In genomic region chr5:60843693-60844428, GRCh38 we compare ENCODE assay signal across 8 cellular contexts. TPM values are rescaled to one million over a fixed set of nuclear protein-coding genes. Genes with fewer than 3 reads are reported as not detected.
DNase-seq lines count a peak whose midpoint lies in the region; ATAC-seq, FAIRE-seq and TF ChIP-seq lines count a peak whose summit lies in the region.

ELOVL7 (minus strand) TSS chr5:60844269; CDS start chr5:60787397, 56,872 bp downstream.

- peaks cover 38 to 45% of the 10 kb centered on the region in 2 donors for H3K27me3 Mint-ChIP-seq in CD4-positive, alpha-beta memory T cell

- POLR2A ChIA-PET in CD4-positive, alpha-beta memory T cell (lab: Charles Lee; ENCODE audit: partially characterized antibody), result no interaction called here

- H3K27ac ChIP-seq in CD4-positive, alpha-beta memory T cell (ENCODE audit: low read depth, low read length), result no peak within 1 kb of the TSS
- peak within 1 kb of the TSS in 3 of 4 donors; percentile 26 to 75 (median 54) for H3K27ac ChIP-seq in gastroesophageal sphincter
- H3K27ac ChIP-seq in neutrophil, result no peak within 1 kb of the TSS
- H3K27ac ChIP-seq in upper lobe of right lung, result no peak within 1 kb of the TSS

- H3K9me3 Mint-ChIP-seq in CD4-positive, alpha-beta memory T cell, result no peaks in the 10 kb centered on the region

- no peaks in the 10 kb centered on the region for H3K9me3 ChIP-seq in CD4-positive, alpha-beta memory T cell (ENCODE audit: control insufficient read depth in 1 of 2, low read length in 2 of 2)
- H3K9me3 ChIP-seq in gastroesophageal sphincter, result no peaks in the 10 kb centered on the region
- H3K9me3 ChIP-seq in neutrophil, result no peaks in the 10 kb centered on the region
- H3K9me3 ChIP-seq in upper lobe of right lung, result no peaks in the 10 kb centered on the region

- no peaks in the 10 kb centered on the region for H3K36me3 Mint-ChIP-seq in CD4-positive, alpha-beta memory T cell

- H3K4me1 Mint-ChIP-seq in CD4-positive, alpha-beta memory T cell, result peaks cover 3 to 25% (median 12%) of the 10 kb centered on the region in 4 donors

- no peaks in the 10 kb centered on the region for H3K36me3 ChIP-seq in CD4-positive, alpha-beta memory T cell (ENCODE audit: insufficient read depth, low read length)
- H3K36me3 ChIP-seq in gastroesophageal sphincter (no peaks in the 10 kb centered on the region), neutrophil (no peaks in the 10 kb centered on the region), upper lobe of right lung (no peaks in the 10 kb centered on the region)

- H3K27ac Mint-ChIP-seq in CD4-positive, alpha-beta memory T cell, result no peak within 1 kb of the TSS

- intact Hi-C loops in CD4-positive, alpha-beta memory T cell (cut with micrococcal nuclease), result no loop called here
- intact Hi-C loops in upper lobe of right lung (cut with DNase I), result no loop called here

- H3K4me1 ChIP-seq in CD4-positive, alpha-beta memory T cell (ENCODE audit: insufficient read depth, low read length), result peaks cover 8% of the 10 kb centered on the region
- H3K4me1 ChIP-seq in gastroesophageal sphincter (peaks cover 0 to 17% (median 11%) of the 10 kb centered on the region in 3 donors), neutrophil (ENCODE audit: control insufficient read depth in 1 of 2, insufficient read depth in 1 of 2, low read depth in 1 of 2, low read length in 1 of 2) (peaks cover 11 to 14% of the 10 kb centered on the region in 2 experiments), upper lobe of right lung (peaks cover 8% of the 10 kb centered on the region)

- TF ChIP-seq POLR2A in gastroesophageal sphincter (IDR thresholded peaks at IDR 0.05), result no peak

- H3K4me3 Mint-ChIP-seq in CD4-positive, alpha-beta memory T cell, result peak within 1 kb of the TSS; percentile 44 to 79 (median 74)

- CTCF ChIA-PET in CD4-positive, alpha-beta memory T cell (lab: Charles Lee; ENCODE audit: partially characterized antibody), result no interaction called here

- no peak within 1 kb of the TSS for H3K4me3 ChIP-seq in CD4-positive, alpha-beta memory T cell (ENCODE audit: low read length in 2 of 2)
- H3K4me3 ChIP-seq in gastroesophageal sphincter (peak within 1 kb of the TSS; percentile 46 to 74), neutrophil (ENCODE audit: low read depth in 1 of 2, low read length in 1 of 2) (peak within 1 kb of the TSS; percentile 29 to 56), upper lobe of right lung (peak within 1 kb of the TSS; percentile 62)

- TF ChIP-seq CTCF in gastroesophageal sphincter (IDR thresholded peaks at IDR 0.05), result peak in 1 of 4 experiments; percentile 34
- no peak for TF ChIP-seq CTCF in neutrophil (IDR thresholded peaks at IDR 0.05)
- TF ChIP-seq CTCF in upper lobe of right lung (IDR thresholded peaks at IDR 0.05), result peak; percentile 16

- H3K27me3 ChIP-seq in CD4-positive, alpha-beta memory T cell (ENCODE audit: insufficient read depth, low read length), result peaks cover 4% of the 10 kb centered on the region
- H3K27me3 ChIP-seq in gastroesophageal sphincter (peaks cover 40% of the 10 kb centered on the region), neutrophil (peaks cover 84% of the 10 kb centered on the region), upper lobe of right lung (peaks cover 30% of the 10 kb centered on the region)

- 0% methylated on average over 3 of the region's 98 CpGs; no CpG with 5 or more reads in 1 of the 2 donors for WGBS in gastroesophageal sphincter (ENCODE audit: low coverage in 1 of 2), 2 donors

- peak in 2 of 5 donors; percentile 1 to 4 for DNase-seq in CD4-positive, alpha-beta memory T cell
- DNase-seq in GM19239 (ENCODE audit: insufficient read length, low spot score) (peak; percentile 67), NCI-H524 treated with DMSO at 0.1 percent for 48 hours (lab: John Stamatoyannopoulos, UW) (peak; percentile 16), upper lobe of right lung (peak; percentile 92)
- peak; percentile 22 for DNase-seq in activated T-cell treated with anti-CD3 and anti-CD28 coated beads, Interleukin-2, amount 50 U/mL, for 1 hour

- TF ChIP-seq EP300 in gastroesophageal sphincter (IDR thresholded peaks at IDR 0.05), result no peak

- ATAC-seq in HG03196 (IDR thresholded peaks at IDR 0.05; ENCODE audit: unreplicated experiment), result peak; percentile 93
- ATAC-seq in gastroesophageal sphincter, result peak; percentile 52
- ATAC-seq in upper lobe of right lung, result peak; percentile 98

- no peak for FAIRE-seq in GM19239 (lab: Jason Lieb, UNC)

RNA-seq across cellular contexts. Expression of gene ELOVL7, which starts in this region (rescaled TPM):
- not detected for total RNA-seq in CD4-positive, alpha-beta memory T cell
- polyA plus RNA-seq in CD4-positive, alpha-beta memory T cell, result not detected
- total RNA-seq in gastroesophageal sphincter (10 to 100 TPM in 1 of 4 donors, 1 to 10 TPM in 3; 2.4 to 13.1 (median 4.4) TPM), upper lobe of right lung (8.2 TPM)

Comparison
In these comparisons a context has a peak if more than half of its experiments do, and no peak if none do; other contexts are left out.
1. H3K27ac ChIP-seq: peak in gastroesophageal sphincter (3 of 4); none in CD4-positive, alpha-beta memory T cell (single experiment), neutrophil (single experiment) and upper lobe of right lung (single experiment).
2. H3K4me3 ChIP-seq: peak in gastroesophageal sphincter (2 of 2), neutrophil (2 of 2) and upper lobe of right lung (single experiment); none in CD4-positive, alpha-beta memory T cell (0 of 2).
3. Peak in every context shown above with its lines, with median percentiles within 50 percentile points of each other: ATAC-seq.